In genomic region chr4:37970702-37971101, GRCh38 we compare ENCODE assay signal across 8 cellular contexts. TPM values are rescaled to one million over a fixed set of nuclear protein-coding genes. Genes with fewer than 3 reads are reported as not detected.
DNase-seq lines count a peak whose midpoint lies in the region; ATAC-seq and TF ChIP-seq lines count a peak whose summit lies in the region.

No MANE protein-coding gene starts in this region.

- peaks cover 3% of the 10 kb centered on the region; the same call in 1 of the 2 replicates for H3K36me3 ChIP-seq in OCI-LY1 (ENCODE audit: insufficient read depth, low read length)

- H3K4me3 ChIP-seq in OCI-LY1 (ENCODE audit: low read depth, low read length, poor library complexity, severe bottlenecking) = no peak overlapping the region

- no peak overlapping the region for H3K4me3 Mint-ChIP-seq in activated T-helper 1 cell treated with anti-CD3 and anti-CD28 coated beads, Interleukin-12 subunit alpha, Interleukin-12 subunit beta, Interleukin-2, Interleukin-4 antibody, amounts not matched to agents 30 ng/mL and 10 ng/mL and 1 ng/mL, durations not matched to agents 14 hours and 24 hours and 36 hours

- TF ChIP-seq CTCF in OCI-LY1 (IDR thresholded peaks at IDR 0.05; ENCODE audit: low read length) (peak; percentile 71), foreskin keratinocyte (conservative IDR thresholded peaks at IDR 0.05) (peak; percentile 83)

- H3K4me1 Mint-ChIP-seq in activated T-helper 1 cell treated with anti-CD3 and anti-CD28 coated beads, Interleukin-12 subunit alpha, Interleukin-12 subunit beta, Interleukin-2, Interleukin-4 antibody, amounts not matched to agents 30 ng/mL and 10 ng/mL and 1 ng/mL, durations not matched to agents 14 hours and 24 hours and 36 hours (ENCODE audit: low read depth) = peaks cover 23% of the 10 kb centered on the region

- intact Hi-C loops in sciatic nerve (cut with DNase I) = no loop called here
- intact Hi-C loops in activated T-helper 1 cell treated with anti-CD3 and anti-CD28 coated beads, Interleukin-12 subunit alpha, Interleukin-12 subunit beta, Interleukin-2, Interleukin-4 antibody, amounts not matched to agents 30 ng/mL and 10 ng/mL and 1 ng/mL, durations not matched to agents 14 hours and 24 hours and 36 hours (cut with micrococcal nuclease) = loop anchor here (1.0 to 10.0 kb wide), 2 partner anchors 65 to 1706 kb away; no protein-coding TSS in a partner anchor

- no peak overlapping the region for H3K4me2 ChIP-seq in OCI-LY1 (ENCODE audit: low read length)

- no peaks in the 10 kb centered on the region for H3F3A ChIP-seq in OCI-LY1 (ENCODE audit: insufficient read depth, low read length)

- peaks cover 30% of the 10 kb centered on the region for H3K4me1 ChIP-seq in OCI-LY1 (ENCODE audit: insufficient read depth, low read length, severe bottlenecking)
- H3K4me1 ChIP-seq in foreskin keratinocyte = no peaks in the 10 kb centered on the region

- DNase-seq in AG08396 (ENCODE audit: low spot score) (peak; percentile 57), activated T-cell treated with anti-CD3 and anti-CD28 coated beads for 48 hours (ENCODE audit: low read depth) (peak; percentile 56), foreskin keratinocyte (peak; percentile 78 to 91), sciatic nerve (ENCODE audit: low spot score) (peak; percentile 73)
- DNase-seq in activated T-helper 1 cell treated with anti-CD3 and anti-CD28 coated beads, Interleukin-12 subunit alpha, Interleukin-12 subunit beta, Interleukin-2, Interleukin-4 antibody, amounts not matched to agents 30 ng/mL and 10 ng/mL and 1 ng/mL, durations not matched to agents 14 hours and 24 hours and 36 hours (ENCODE audit: low spot score) = no peak

- H3K9me2 ChIP-seq in OCI-LY1 (ENCODE audit: low read depth, low read length) = no peaks in the 10 kb centered on the region

- H2AFZ ChIP-seq in OCI-LY1 (ENCODE audit: low read length) = no peak overlapping the region

- no peaks in the 10 kb centered on the region for H3K9me3 Mint-ChIP-seq in activated T-helper 1 cell treated with anti-CD3 and anti-CD28 coated beads, Interleukin-12 subunit alpha, Interleukin-12 subunit beta, Interleukin-2, Interleukin-4 antibody, amounts not matched to agents 30 ng/mL and 10 ng/mL and 1 ng/mL, durations not matched to agents 14 hours and 24 hours and 36 hours

- H3K27me3 ChIP-seq in OCI-LY1 (ENCODE audit: insufficient read depth, low read length) (no peaks in the 10 kb centered on the region), foreskin keratinocyte (no peaks in the 10 kb centered on the region)

- H4K20me1 ChIP-seq in OCI-LY1 (ENCODE audit: insufficient read depth, low read length) = no peaks in the 10 kb centered on the region

- no peaks in the 10 kb centered on the region for H3K79me2 ChIP-seq in OCI-LY1 (ENCODE audit: insufficient read depth, low read length)

- H3K27me3 Mint-ChIP-seq in activated T-helper 1 cell treated with anti-CD3 and anti-CD28 coated beads, Interleukin-12 subunit alpha, Interleukin-12 subunit beta, Interleukin-2, Interleukin-4 antibody, amounts not matched to agents 30 ng/mL and 10 ng/mL and 1 ng/mL, durations not matched to agents 14 hours and 24 hours and 36 hours (ENCODE audit: insufficient read depth) = no peaks in the 10 kb centered on the region

- H3K9ac ChIP-seq in OCI-LY1 (ENCODE audit: low read length) = no peak overlapping the region

- ATAC-seq in GM19455 (IDR thresholded peaks at IDR 0.05; ENCODE audit: unreplicated experiment) (peak; percentile 59), foreskin keratinocyte (peak; percentile 95), sciatic nerve (peak; percentile 82), HG03469 (IDR thresholded peaks at IDR 0.05; ENCODE audit: unreplicated experiment) (no peak)

- H3K27ac Mint-ChIP-seq in activated T-helper 1 cell treated with anti-CD3 and anti-CD28 coated beads, Interleukin-12 subunit alpha, Interleukin-12 subunit beta, Interleukin-2, Interleukin-4 antibody, amounts not matched to agents 30 ng/mL and 10 ng/mL and 1 ng/mL, durations not matched to agents 14 hours and 24 hours and 36 hours = no peak overlapping the region

- 0 out of 2 replicates have a peak, but pooled peaks cover 3% of the 10 kb centered on the region for H3K9me3 ChIP-seq in OCI-LY1 (ENCODE audit: low read length)

- H3K36me3 Mint-ChIP-seq in activated T-helper 1 cell treated with anti-CD3 and anti-CD28 coated beads, Interleukin-12 subunit alpha, Interleukin-12 subunit beta, Interleukin-2, Interleukin-4 antibody, amounts not matched to agents 30 ng/mL and 10 ng/mL and 1 ng/mL, durations not matched to agents 14 hours and 24 hours and 36 hours (ENCODE audit: low read depth) = peaks cover 2% of the 10 kb centered on the region

- H3K27ac ChIP-seq in OCI-LY1 (ENCODE audit: low read depth, low read length, poor library complexity, severe bottlenecking) (no peak overlapping the region), foreskin keratinocyte (no peak overlapping the region)

RNA-seq across cellular contexts. Expression of gene PTTG2, which starts 10.5 kb away (rescaled TPM):
- total RNA-seq in foreskin keratinocyte (not detected in 2 replicates), sciatic nerve (1.1 TPM)
- not detected in 2 replicates for polyA plus RNA-seq in foreskin keratinocyte
- 0.29 and 0.66 TPM in 2 replicates for total RNA-seq in activated T-helper 1 cell treated with anti-CD3 and anti-CD28 coated beads, Interleukin-12 subunit alpha, Interleukin-12 subunit beta, Interleukin-2, Interleukin-4 antibody, amounts not matched to agents 30 ng/mL and 10 ng/mL and 1 ng/mL, durations not matched to agents 14 hours and 24 hours and 36 hours
